In the genomic region with DNA sequence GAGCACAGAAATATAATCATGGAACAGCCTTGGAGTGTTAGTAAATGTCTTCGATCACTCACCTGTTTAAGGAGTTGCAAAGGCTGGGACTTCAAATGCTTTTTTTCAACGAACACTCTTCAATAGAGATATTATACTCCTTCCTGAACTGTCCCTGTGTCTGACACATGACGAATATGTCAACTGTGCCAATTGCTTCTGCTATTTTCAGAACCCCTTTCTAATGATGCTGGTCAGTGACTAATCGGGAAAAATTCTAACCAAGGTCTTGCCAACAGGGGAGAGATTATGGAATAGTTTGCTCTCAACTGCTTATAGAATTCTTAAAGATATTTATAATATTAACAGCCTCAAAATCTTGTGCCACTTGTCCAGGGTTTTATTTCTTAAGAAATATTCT, we compare ENCODE assay signal across 26 cellular contexts. TPM values are rescaled to one million over a fixed set of nuclear protein-coding genes. Genes with fewer than 3 reads are reported as not detected.
A peak's percentile ranks its signal among the peaks of the same experiment; 100 is the strongest.
DNase-seq lines count a peak whose midpoint lies in the region; ATAC-seq and TF ChIP-seq lines count a peak whose summit lies in the region.
"Had no signal": no experiment of that assay in that cellular context is flagged by ENCODE, and none has a peak within 500 bp of the region (broad histone marks: within the 10 kb centered on the region; RNA-seq: fewer than 3 reads in every experiment).

No MANE protein-coding gene starts in this region.

- peak; percentile 49 for DNase-seq in EH (ENCODE audit: low read depth)
- peak; percentile 1 for DNase-seq in MV-4-11 (lab: John Stamatoyannopoulos, UW)
- peak; percentile 2 for DNase-seq in fibroblast of mammary gland (ENCODE audit: low read depth)
- DNase-seq in psoas muscle: no peak
- no peak for DNase-seq in kidney glomerular epithelial cell (lab: John Stamatoyannopoulos, UW)
- DNase-seq in transverse colon: no peak
- no peak for DNase-seq in CD1c-positive myeloid dendritic cell (ENCODE audit: extremely low spot score)
- DNase-seq in stimulated activated CD4-positive, alpha-beta T cell treated with anti-CD3 and anti-CD28 coated beads, Interleukin-15, amount 100 ng/mL, for 24 hours: no peak
- DNase-seq: activated CD4-positive, alpha-beta T cell treated with anti-CD3 and anti-CD28 coated beads, Interleukin-2, amount 10 ng/mL, durations not matched to agents 24 days and 14 days; activated naive CD4-positive, alpha-beta T cell treated with anti-CD3 and anti-CD28 coated beads, Interleukin-2, amount 50 U/mL, for 16 hours; aorta; CD4-positive, CD25-positive, alpha-beta regulatory T cell; DMS 273 treated with DMSO at 0.1 percent for 48 hours; foreskin melanocyte; mesenchymal stem cell; naive B cell; NCI-H1092; NCI-H1930; NCI-H446 treated with DMSO at 0.1 percent for 48 hours; occipital lobe; PC-9; stimulated activated CD8-positive, alpha-beta memory T cell treated with anti-CD3 and anti-CD28 coated beads, Interleukin-4, amount 100 ng/mL, for 48 hours had no signal

- in situ Hi-C loops in transverse colon (cut with MboI; ENCODE audit: low pct_ligation_motif_present in 1 of 4, low pct_unique_long_range_greater_than_20kb in 1 of 4, low sequenced_read_pairs in 3 of 4): no loop called here

- peak; percentile 77 to 86 (median 83) for ATAC-seq in psoas muscle

- H3K9me3 ChIP-seq in psoas muscle: no peaks in the 10 kb centered on the region
- H3K9me3 ChIP-seq in transverse colon: no peaks in the 10 kb centered on the region
- H3K9me3 ChIP-seq: SJCRH30 had no signal

- TF ChIP-seq EP300 in transverse colon (IDR thresholded peaks at IDR 0.05; ENCODE audit: low read depth): no peak

- H3K4me3 ChIP-seq in fibroblast of mammary gland (ENCODE audit: control insufficient read depth, low read depth, low read length) (no peak overlapping the region), psoas muscle (no peak overlapping the region), transverse colon (no peak overlapping the region)
- H3K4me3 ChIP-seq: PC-9, SJCRH30 had no signal

- H3K4me1 ChIP-seq in psoas muscle (no peaks in the 10 kb centered on the region), transverse colon (no peaks in the 10 kb centered on the region)
- H3K4me1 ChIP-seq: SJCRH30 had no signal

- peak overlapping the region; percentile 68 for H3K27ac ChIP-seq in psoas muscle
- no peak overlapping the region for H3K27ac ChIP-seq in transverse colon
- H3K27ac ChIP-seq: PC-9, SJCRH30 had no signal

- H3K27me3 ChIP-seq in psoas muscle (ENCODE audit: insufficient read depth in 3 of 3, low read length in 2 of 3) (no peaks in the 10 kb centered on the region), transverse colon (no peaks in the 10 kb centered on the region)
- H3K27me3 ChIP-seq: SJCRH30 had no signal

- TF ChIP-seq CTCF in fibroblast of mammary gland (conservative IDR thresholded peaks at IDR 0.05; ENCODE audit: control insufficient read depth, insufficient read depth, low read depth, low read length): no peak
- no peak for TF ChIP-seq CTCF in psoas muscle (IDR thresholded peaks at IDR 0.05)
- TF ChIP-seq CTCF in transverse colon (IDR thresholded peaks at IDR 0.05): no peak

- WGBS in psoas muscle, 3 donors: 35 to 50% (median 42%) methylated on average over 4 of the region's 4 CpGs
- 73 to 77% methylated on average over 3 to 4 of the region's 4 CpGs for WGBS in transverse colon (ENCODE audit: low coverage in 1 of 2), 2 donors

- intact Hi-C loops in psoas muscle (cut with DNase I): no loop called here
- intact Hi-C loops in transverse colon (cut with DNase I; ENCODE audit: low total_unique reads): no loop called here

- no peak for TF ChIP-seq POLR2A in transverse colon (IDR thresholded peaks at IDR 0.05)

- no peaks in the 10 kb centered on the region for H3K36me3 ChIP-seq in psoas muscle (ENCODE audit: insufficient read depth in 1 of 2, low read depth in 1 of 2)
- H3K36me3 ChIP-seq in transverse colon: no peaks in the 10 kb centered on the region
- H3K36me3 ChIP-seq: SJCRH30 had no signal

RNA-seq across cellular contexts. Expression of gene KLHL34, which starts 8.5 kb away (rescaled TPM):
- 10 to 100 TPM in 2 of 4 donors, 1 to 10 TPM in 2; 7.3 to 23.6 (median 13.1) TPM for total RNA-seq in psoas muscle
- 10 to 100 TPM in 2 of 3 donors, under 1 TPM in 1; 0.99 to 29.6 (median 14.4) TPM for polyA plus RNA-seq in psoas muscle
- total RNA-seq in transverse colon: 1 to 10 TPM in 3 of 4 donors, under 1 TPM in 1; 0.20 to 3.7 (median 1.8) TPM
- total RNA-seq: aorta, PC-9, renal cortical epithelial cell, SJCRH30, urinary bladder had no signal
- polyA plus RNA-seq: AG04450 had no signal

Comparison
In these comparisons a context has a peak if more than half of its experiments do, and no peak if none do; other contexts are left out.
1. DNase-seq: peak in EH (single experiment), MV-4-11 (single experiment) and fibroblast of mammary gland (single experiment); none in psoas muscle (0 of 2), kidney glomerular epithelial cell (single experiment), transverse colon (single experiment), CD1c-positive myeloid dendritic cell (single experiment) and stimulated activated CD4-positive, alpha-beta T cell treated with anti-CD3 and anti-CD28 coated beads, Interleukin-15, amount 100 ng/mL, for 24 hours (single experiment).